ENCODE assay signal across 10 cellular contexts in the genomic region with DNA sequence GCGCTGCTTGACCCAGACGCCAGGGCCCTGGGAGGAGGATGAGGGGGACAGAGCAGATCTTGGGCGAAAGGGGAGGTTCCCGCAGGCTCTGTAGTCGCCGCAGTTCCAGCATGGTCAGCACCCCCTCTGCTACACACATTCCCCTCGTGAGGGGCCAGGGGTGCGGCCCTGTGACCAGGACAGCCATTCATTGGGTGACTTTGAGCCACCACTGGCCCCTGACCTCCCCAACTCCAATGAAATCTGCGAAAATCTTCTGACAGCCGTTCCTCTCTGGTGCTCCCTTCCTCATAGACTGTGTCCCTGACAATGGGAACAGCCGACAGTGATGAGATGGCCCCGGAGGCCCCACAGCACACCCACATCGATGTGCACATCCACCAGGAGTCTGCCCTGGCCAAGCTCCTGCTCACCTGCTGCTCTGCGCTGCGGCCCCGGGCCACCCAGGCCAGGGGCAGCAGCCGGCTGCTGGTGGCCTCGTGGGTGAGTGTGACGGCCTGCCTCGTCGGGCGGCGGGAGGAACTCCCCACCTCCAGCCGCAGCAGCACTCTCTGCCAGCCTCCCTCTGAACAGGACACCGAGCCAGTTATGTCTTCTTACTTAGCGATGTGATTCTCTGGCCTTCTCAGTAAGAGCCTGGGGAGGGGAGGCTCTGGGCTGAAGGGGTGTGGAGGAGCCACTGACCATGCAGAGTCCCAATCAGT. TPM values are rescaled to one million over a fixed set of nuclear protein-coding genes. Genes with fewer than 3 reads are reported as not detected.
A peak's percentile ranks its signal among the peaks of the same experiment; 100 is the strongest.
DNase-seq lines count a peak whose midpoint lies in the region; ATAC-seq and TF ChIP-seq lines count a peak whose summit lies in the region.
"Had no signal": no experiment of that assay in that cellular context is flagged by ENCODE, and none has a peak within 500 bp of the region (broad histone marks: within the 10 kb centered on the region; RNA-seq: fewer than 3 reads in every experiment).

No MANE protein-coding gene starts in this region.

- H3K27ac ChIP-seq in HUES48 (ENCODE audit: low read depth, low read length) (no peak overlapping the region), smooth muscle cell (ENCODE audit: low read depth) (no peak overlapping the region)
- H3K27ac ChIP-seq: HL-60 had no signal

- H3K4me1 ChIP-seq in HUES48 (ENCODE audit: control insufficient read depth, insufficient read depth, low read length) (peaks cover 4% of the 10 kb centered on the region; the same call in 1 of the 2 replicates), smooth muscle cell (ENCODE audit: low read depth) (no peaks in the 10 kb centered on the region)

- H3K9ac ChIP-seq in HUES48 (ENCODE audit: low read depth, low read length) (no peak overlapping the region), smooth muscle cell (ENCODE audit: low read depth) (no peak overlapping the region)

- no peaks in the 10 kb centered on the region for H3K9me3 Mint-ChIP-seq in central memory CD8-positive, alpha-beta T cell

- peak overlapping the region; percentile 93 for H3K4me2 ChIP-seq in smooth muscle cell

- H3K79me2 ChIP-seq in smooth muscle cell (ENCODE audit: low read depth): no peaks in the 10 kb centered on the region

- H3K4me1 Mint-ChIP-seq in central memory CD8-positive, alpha-beta T cell: peaks cover 6% of the 10 kb centered on the region

- H3K4me3 Mint-ChIP-seq in central memory CD8-positive, alpha-beta T cell: peak overlapping the region; percentile 58
- H3K4me3 Mint-ChIP-seq: activated B cell treated with CpG ODN at 0.5 μM for 24 hours had no signal

- TF ChIP-seq CTCF in smooth muscle cell (IDR thresholded peaks at IDR 0.05; ENCODE audit: borderline replicate concordance, insufficient read depth, poor library complexity, severe bottlenecking): no peak

- ATAC-seq in central memory CD8-positive, alpha-beta T cell (replicated peaks; ENCODE audit: extremely low read depth, poor library complexity, severe bottlenecking): no peak

- peak overlapping the region; percentile 66 for H2AFZ ChIP-seq in smooth muscle cell (ENCODE audit: low read depth)

- H3F3A ChIP-seq in smooth muscle cell (ENCODE audit: low read depth): no peaks in the 10 kb centered on the region

- DNase-seq in central memory CD8-positive, alpha-beta T cell (ENCODE audit: low spot score in 2 of 2): no peak
- DNase-seq in left kidney (ENCODE audit: low read depth, low spot score) (peak; percentile 14), smooth muscle cell (lab: John Stamatoyannopoulos, UW; ENCODE audit: unreplicated experiment) (no peak), T1000 (lab: John Stamatoyannopoulos, UW) (no peak), D341Med (ENCODE audit: low spot score) (no peak), NCI-H226 (no peak)
- DNase-seq: activated B cell treated with CpG ODN at 0.5 μM for 24 hours had no signal

- H4K20me1 ChIP-seq in smooth muscle cell (ENCODE audit: low read depth): no peaks in the 10 kb centered on the region

- H3K36me3 ChIP-seq in HUES48 (ENCODE audit: control insufficient read depth, insufficient read depth, low read length) (no peaks in the 10 kb centered on the region), smooth muscle cell (ENCODE audit: low read depth) (no peaks in the 10 kb centered on the region)

- no peak overlapping the region for H3K27ac Mint-ChIP-seq in central memory CD8-positive, alpha-beta T cell (ENCODE audit: low read depth)
- H3K27ac Mint-ChIP-seq: activated B cell treated with CpG ODN at 0.5 μM for 24 hours had no signal

- peak overlapping the region; percentile 55 for H3K4me3 ChIP-seq in HUES48 (ENCODE audit: low read depth, low read length)
- H3K4me3 ChIP-seq in smooth muscle cell: peak overlapping the region; percentile 62

- H3K36me3 Mint-ChIP-seq in central memory CD8-positive, alpha-beta T cell (ENCODE audit: insufficient read depth): peaks cover 3% of the 10 kb centered on the region

- H3K9me3 ChIP-seq in HUES48 (ENCODE audit: control insufficient read depth, insufficient read depth, low read length) (no peaks in the 10 kb centered on the region), smooth muscle cell (replicated peaks; ENCODE audit: low read depth) (no peaks in the 10 kb centered on the region)

- H3K27me3 Mint-ChIP-seq in central memory CD8-positive, alpha-beta T cell: peaks cover 59% of the 10 kb centered on the region

- peaks cover 71% of the 10 kb centered on the region for H3K27me3 ChIP-seq in HUES48 (ENCODE audit: control insufficient read depth, insufficient read depth, low read length)
- peaks cover 43% of the 10 kb centered on the region for H3K27me3 ChIP-seq in smooth muscle cell (ENCODE audit: low read depth)

- 67% methylated on average over 25 of the region's 26 CpGs for WGBS in smooth muscle cell (ENCODE audit: low lambda C conversion rate)

RNA-seq across cellular contexts. Expression of gene TMEM176A, which starts 0.8 kb away (rescaled TPM):
- 46.6 and 52.8 TPM in 2 replicates for total RNA-seq in smooth muscle cell
- 95.8 and 105 TPM in 2 replicates for polyA plus RNA-seq in smooth muscle cell
- total RNA-seq: activated B cell treated with CpG ODN at 0.5 μM for 24 hours had no signal

RNA-seq across cellular contexts. Expression of gene TMEM176B, which starts 1.2 kb away (rescaled TPM):
- 52.8 and 78.8 TPM in 2 replicates for total RNA-seq in smooth muscle cell
- 90.5 and 108 TPM in 2 replicates for polyA plus RNA-seq in smooth muscle cell
- total RNA-seq: NCI-H460 had no signal

RNA-seq across cellular contexts. Expression of gene AOC1, which starts 50.9 kb away (rescaled TPM):
- not detected in 2 replicates for total RNA-seq in smooth muscle cell
- 0.45 TPM in 1 of 2 replicates, not detected in the other for polyA plus RNA-seq in smooth muscle cell
- total RNA-seq: activated B cell treated with CpG ODN at 0.5 μM for 24 hours, NCI-H460 had no signal
